26 cellular contexts compared by ENCODE assay signal in the genomic region with DNA sequence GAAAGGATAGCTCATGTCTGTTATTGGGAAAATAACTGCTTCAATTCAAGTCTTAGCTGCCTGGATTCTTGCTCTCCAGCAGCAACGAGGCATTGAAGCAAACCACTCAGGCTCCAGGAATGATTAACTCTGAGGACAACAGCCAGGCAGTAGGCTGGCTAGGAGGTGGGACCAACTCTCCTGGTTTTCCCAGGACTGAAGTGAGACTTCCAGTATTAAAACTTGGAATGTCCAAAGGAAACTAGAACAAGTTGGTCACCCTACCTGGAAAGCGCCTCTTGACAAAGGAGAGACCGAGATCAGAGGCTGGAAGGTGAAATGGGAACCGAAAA.
"Had no signal": no experiment of that assay in that cellular context is flagged by ENCODE, and none has a peak within 500 bp of the region (broad histone marks: within the 10 kb centered on the region; RNA-seq: fewer than 3 reads in every experiment).

No MANE protein-coding gene starts in this region.

- ATAC-seq: foreskin keratinocyte; heart right ventricle; left colon; lower lobe of right lung; stimulated activated naive B cell treated with anti-CD40 and anti-IgM and Interleukin-4, amounts not matched to agents 10 μg/mL and 1 μg/mL and 100 μg/mL, for 72 hours; T-helper 17 cell had no signal

- H3K36me3 Mint-ChIP-seq: activated CD4-positive, alpha-beta memory T cell treated with anti-CD3 and anti-CD28 coated beads for 36 hours; stimulated activated naive B cell treated with anti-CD40 and anti-IgM and Interleukin-4, amounts not matched to agents 10 μg/mL and 1 μg/mL and 100 μg/mL, for 72 hours had no signal

- H3K4me3 Mint-ChIP-seq: activated CD4-positive, alpha-beta memory T cell treated with anti-CD3 and anti-CD28 coated beads for 36 hours; activated CD4-positive, alpha-beta T cell treated with anti-CD3 and anti-CD28 coated beads, Interleukin-2, amount 10 ng/mL, durations not matched to agents 24 days and 14 days; endodermal cell; nephron progenitor cell; stimulated activated naive B cell treated with anti-CD40 and anti-IgM and Interleukin-4, amounts not matched to agents 10 μg/mL and 1 μg/mL and 100 μg/mL, for 72 hours; T-helper 17 cell had no signal

- H3K4me1 Mint-ChIP-seq: stimulated activated naive B cell treated with anti-CD40 and anti-IgM and Interleukin-4, amounts not matched to agents 10 μg/mL and 1 μg/mL and 100 μg/mL, for 72 hours had no signal

- DNase-seq: activated CD4-positive, alpha-beta memory T cell treated with anti-CD3 and anti-CD28 coated beads for 36 hours; activated CD4-positive, alpha-beta T cell treated with anti-CD3 and anti-CD28 coated beads, Interleukin-2, amount 10 ng/mL, durations not matched to agents 24 days and 14 days; activated CD4-positive, CD25-positive, alpha-beta regulatory T cell treated with anti-CD3 and anti-CD28 coated beads, Interleukin-2, amount 50 U/mL, for 72 hours; activated CD8-positive, alpha-beta memory T cell treated with anti-CD3 and anti-CD28 coated beads, Interleukin-2, amount 50 U/mL, for 4 hours; activated gamma-delta T cell treated with Interleukin-2 at 50 U/mL for 16 hours; activated naive CD4-positive, alpha-beta T cell treated with anti-CD3 and anti-CD28 coated beads, Interleukin-2, amount 50 U/mL, for 16 hours; activated T-cell treated with anti-CD3 and anti-CD28 coated beads, Interleukin-2, amount 50 U/mL, for 1 hour; amniotic stem cell; central memory CD4-positive, alpha-beta T cell; endodermal cell; foreskin keratinocyte; heart right ventricle; left colon; lower lobe of right lung; nephron progenitor cell; retina; stimulated activated CD4-positive, alpha-beta T cell treated with anti-CD3 and anti-CD28 coated beads, Interleukin-1b, Interleukin-23, amount 100 ng/mL, for 48 hours; stimulated activated CD4-positive, alpha-beta T cell treated with anti-CD3 and anti-CD28 coated beads, Interleukin-4, amount 100 ng/mL, for 4 hours; stimulated activated naive B cell treated with anti-CD40 and anti-IgM and Interleukin-4, amounts not matched to agents 10 μg/mL and 1 μg/mL and 100 μg/mL, for 72 hours; stomach; T-helper 17 cell; thyroid gland had no signal

- H3K4me3 ChIP-seq: breast epithelium, esophagus muscularis mucosa, heart right ventricle, lower lobe of right lung, smooth muscle cell, stomach, thyroid gland had no signal

- H3K9me3 Mint-ChIP-seq: activated CD4-positive, alpha-beta memory T cell treated with anti-CD3 and anti-CD28 coated beads for 36 hours; activated CD4-positive, alpha-beta T cell treated with anti-CD3 and anti-CD28 coated beads, Interleukin-2, amount 10 ng/mL, durations not matched to agents 24 days and 14 days; endodermal cell had no signal

- H3K27ac Mint-ChIP-seq: activated CD4-positive, alpha-beta memory T cell treated with anti-CD3 and anti-CD28 coated beads for 36 hours; activated CD4-positive, alpha-beta T cell treated with anti-CD3 and anti-CD28 coated beads, Interleukin-2, amount 10 ng/mL, durations not matched to agents 24 days and 14 days; endodermal cell; progenitor cell of endocrine pancreas; stimulated activated naive B cell treated with anti-CD40 and anti-IgM and Interleukin-4, amounts not matched to agents 10 μg/mL and 1 μg/mL and 100 μg/mL, for 72 hours; T-helper 17 cell had no signal
